ENCODE assay signal across 8 cellular contexts in genomic region chr7:140726304-140726703, GRCh38. TPM values are rescaled to one million over a fixed set of nuclear protein-coding genes. Genes with fewer than 3 reads are reported as not detected.
DNase-seq lines count a peak whose midpoint lies in the region; FAIRE-seq and TF ChIP-seq lines count a peak whose summit lies in the region.
"Had no signal": no experiment of that assay in that cellular context is flagged by ENCODE, and none has a peak within 500 bp of the region (broad histone marks: within the 10 kb centered on the region; RNA-seq: fewer than 3 reads in every experiment).

No MANE protein-coding gene starts in this region.

- H4K20me1 ChIP-seq in DOHH2 (ENCODE audit: control insufficient read depth, insufficient read depth, low read depth, low read length) (no peaks in the 10 kb centered on the region), KMS-11 (ENCODE audit: insufficient read depth) (no peaks in the 10 kb centered on the region), astrocyte (ENCODE audit: insufficient read depth, low read length) (no peaks in the 10 kb centered on the region)

- no peak overlapping the region for H3K27ac ChIP-seq in DOHH2 (ENCODE audit: low read depth, low read length)
- no peak overlapping the region for H3K27ac ChIP-seq in KMS-11
- no peak overlapping the region for H3K27ac ChIP-seq in astrocyte (ENCODE audit: low read depth, low read length)

- no peak overlapping the region for H3K9ac ChIP-seq in KMS-11
- no peak overlapping the region for H3K9ac ChIP-seq in astrocyte (ENCODE audit: low read length)

- H3K27me3 Mint-ChIP-seq in astrocyte (ENCODE audit: low read depth, unreplicated experiment) (no peaks in the 10 kb centered on the region), mesothelial cell of epicardium (ENCODE audit: low read depth) (no peaks in the 10 kb centered on the region)

- no peaks in the 10 kb centered on the region for H3K4me1 ChIP-seq in DOHH2 (ENCODE audit: control insufficient read depth, low read length)
- no peaks in the 10 kb centered on the region for H3K4me1 ChIP-seq in KMS-11 (ENCODE audit: low read depth, poor library complexity, severe bottlenecking)
- H3K4me1 ChIP-seq in astrocyte (ENCODE audit: insufficient read depth, low read length), result peaks cover 3% of the 10 kb centered on the region

- no peaks in the 10 kb centered on the region for H3K27me3 ChIP-seq in DOHH2 (ENCODE audit: control insufficient read depth, low read length)
- H3K27me3 ChIP-seq in KMS-11 (ENCODE audit: insufficient read depth, low read depth), result no peaks in the 10 kb centered on the region
- no peaks in the 10 kb centered on the region for H3K27me3 ChIP-seq in astrocyte (ENCODE audit: insufficient read depth, low read length)

- H3K4me3 ChIP-seq in DOHH2 (ENCODE audit: low read length), result no peak overlapping the region
- no peak overlapping the region for H3K4me3 ChIP-seq in KMS-11 (IDR thresholded peaks at IDR 0.05; ENCODE audit: insufficient read depth, low read depth, low read length)
- no peak overlapping the region for H3K4me3 ChIP-seq in astrocyte (ENCODE audit: insufficient read depth, low read depth, low read length)

- no peak overlapping the region for H3K27ac Mint-ChIP-seq in astrocyte (ENCODE audit: unreplicated experiment)
- no peak overlapping the region for H3K27ac Mint-ChIP-seq in mesothelial cell of epicardium

- H3K4me1 Mint-ChIP-seq in astrocyte (ENCODE audit: low read depth, unreplicated experiment) (peaks cover 22% of the 10 kb centered on the region), mesothelial cell of epicardium (no peaks in the 10 kb centered on the region)

- TF ChIP-seq CTCF in DOHH2 (IDR thresholded peaks at IDR 0.05; ENCODE audit: low read depth, low read length, poor library complexity, severe bottlenecking) (peak; percentile 51), KMS-11 (conservative IDR thresholded peaks at IDR 0.05; ENCODE audit: low read depth, low read length) (peak; percentile 68), astrocyte (IDR thresholded peaks at IDR 0.05; ENCODE audit: insufficient read depth, low read depth, low read length) (peak; percentile 36), mesothelial cell of epicardium (IDR thresholded peaks at IDR 0.05; ENCODE audit: unreplicated experiment) (no peak)

- H3K9me3 Mint-ChIP-seq in astrocyte (ENCODE audit: unreplicated experiment), result no peaks in the 10 kb centered on the region
- no peaks in the 10 kb centered on the region for H3K9me3 Mint-ChIP-seq in mesothelial cell of epicardium

- H3K4me2 ChIP-seq in DOHH2 (ENCODE audit: low read length) (no peak overlapping the region), KMS-11 (no peak overlapping the region), astrocyte (ENCODE audit: low read length) (no peak overlapping the region)

- no peak overlapping the region for H3K4me3 Mint-ChIP-seq in astrocyte (ENCODE audit: unreplicated experiment)
- no peak overlapping the region for H3K4me3 Mint-ChIP-seq in mesothelial cell of epicardium

- DNase-seq in astrocyte (ENCODE audit: low read depth), result no peak
- DNase-seq in myocyte (ENCODE audit: low read depth), result peak; percentile 42
- no peak for DNase-seq in ureter (ENCODE audit: low spot score)
- no peak for DNase-seq in stimulated activated CD4-positive, alpha-beta T cell treated with anti-CD3 and anti-CD28 coated beads, Interleukin-15, amount 100 ng/mL, for 24 hours
- DNase-seq in mesothelial cell of epicardium (ENCODE audit: low spot score in 2 of 2, unreplicated experiment in 2 of 2), result no peak
- DNase-seq: activated CD4-positive, alpha-beta T cell treated with anti-CD3 and anti-CD28 coated beads for 1 hour had no signal

- H3K9me2 ChIP-seq in DOHH2 (replicated peaks; ENCODE audit: control insufficient read depth, low read length), result no peaks in the 10 kb centered on the region

- FAIRE-seq in astrocyte (lab: Jason Lieb, UNC), result no peak

- peaks cover 6% of the 10 kb centered on the region; the same call in 1 of the 2 replicates for H3F3A ChIP-seq in DOHH2 (ENCODE audit: control insufficient read depth, insufficient read depth)

- H2AFZ ChIP-seq in KMS-11 (ENCODE audit: low read depth) (no peak overlapping the region), astrocyte (ENCODE audit: low read depth, low read length) (no peak overlapping the region)

- H3K79me2 ChIP-seq in DOHH2 (ENCODE audit: control insufficient read depth, low read length), result no peaks in the 10 kb centered on the region
- no peaks in the 10 kb centered on the region for H3K79me2 ChIP-seq in KMS-11 (ENCODE audit: insufficient read depth, low read depth)
- H3K79me2 ChIP-seq in astrocyte (ENCODE audit: insufficient read depth, low read length), result no peaks in the 10 kb centered on the region

- H3K9me3 ChIP-seq in DOHH2 (ENCODE audit: control insufficient read depth, insufficient read depth, low read length) (no peaks in the 10 kb centered on the region), astrocyte (ENCODE audit: insufficient read depth, low read depth, low read length) (no peaks in the 10 kb centered on the region)

- H3K36me3 ChIP-seq in DOHH2 (ENCODE audit: control insufficient read depth, low read length) (peaks cover 8% of the 10 kb centered on the region; the same call in 1 of the 2 replicates), KMS-11 (ENCODE audit: insufficient read depth) (no peaks in the 10 kb centered on the region), astrocyte (ENCODE audit: insufficient read depth, low read length) (peaks cover 6% of the 10 kb centered on the region)

- H3K36me3 Mint-ChIP-seq in astrocyte (ENCODE audit: low read depth, unreplicated experiment) (peaks cover 2% of the 10 kb centered on the region), mesothelial cell of epicardium (peaks cover 7% of the 10 kb centered on the region)

RNA-seq across cellular contexts. Expression of gene NDUFB2, which starts 29.8 kb away (rescaled TPM):
- 218 and 254 TPM in 2 replicates for total RNA-seq in astrocyte
- 388 and 434 TPM in 2 replicates for total RNA-seq in myocyte
- 534 TPM for polyA plus RNA-seq in myocyte (2012)
- 180 TPM for total RNA-seq in ureter
- 115 to 129 TPM (median 120 TPM) in 3 replicates for total RNA-seq in mesothelial cell of epicardium

RNA-seq across cellular contexts. Expression of gene ADCK2, which starts 53.6 kb away (rescaled TPM):
- total RNA-seq in astrocyte (11.5 and 12.4 TPM in 2 replicates), myocyte (14.4 and 16.0 TPM in 2 replicates), ureter (28.9 TPM), mesothelial cell of epicardium (24.9 to 28.8 TPM (median 26.6 TPM) in 3 replicates)
- 14.8 TPM for polyA plus RNA-seq in myocyte (2012)
